ENCODE assay signal across 8 cellular contexts in genomic region chr1:205528887-205529825, GRCh38.
DNase-seq lines count a peak whose midpoint lies in the region; ATAC-seq lines count a peak whose summit lies in the region.

No MANE protein-coding gene starts in this region.

- DNase-seq in Ammon's horn (ENCODE audit: low spot score) (peak; percentile 84), NCI-H2107 treated with DMSO at 0.1 percent for 48 hours (lab: John Stamatoyannopoulos, UW; ENCODE audit: unreplicated experiment) (peak; percentile 56), caudate nucleus (lab: John Stamatoyannopoulos, UW) (peak in 52 of 61 donors; percentile 12 to 85 (median 64)), kidney glomerular epithelial cell (lab: John Stamatoyannopoulos, UW) (peak; percentile 23)
- peak; percentile 79 for DNase-seq in activated CD4-positive, CD25-positive, alpha-beta regulatory T cell treated with anti-CD3 and anti-CD28 coated beads, Interleukin-2, amount 50 U/mL, for 16 hours (ENCODE audit: low read depth, low spot score)
- DNase-seq in stimulated activated CD4-positive, alpha-beta T cell treated with anti-CD3 and anti-CD28 coated beads, Interleukin-1b, Interleukin-23, amount 100 ng/mL, for 4 hours (ENCODE audit: low read depth in 2 of 2) = peak; percentile 79 to 89

- peak; percentile 53 for ATAC-seq in GM19455 (IDR thresholded peaks at IDR 0.05; ENCODE audit: unreplicated experiment)
- ATAC-seq in GM18907 (IDR thresholded peaks at IDR 0.05; ENCODE audit: unreplicated experiment) = no peak

- H3K27ac ChIP-seq in caudate nucleus (ENCODE audit: low read depth, low read length) = peak overlapping the region; percentile 32

Comparison
In these comparisons a context has a peak if more than half of its experiments do, and no peak if none do; other contexts are left out.
1. DNase-seq: peak in every context shown above with its lines; median percentile 84 in Ammon's horn; 84 in stimulated activated CD4-positive, alpha-beta T cell treated with anti-CD3 and anti-CD28 coated beads, Interleukin-1b, Interleukin-23, amount 100 ng/mL, for 4 hours; 79 in activated CD4-positive, CD25-positive, alpha-beta regulatory T cell treated with anti-CD3 and anti-CD28 coated beads, Interleukin-2, amount 50 U/mL, for 16 hours; 64 in caudate nucleus; 56 in NCI-H2107 treated with DMSO at 0.1 percent for 48 hours; 23 in kidney glomerular epithelial cell.